Comparison of ENCODE assay signal across 12 cellular contexts in the genomic region with DNA sequence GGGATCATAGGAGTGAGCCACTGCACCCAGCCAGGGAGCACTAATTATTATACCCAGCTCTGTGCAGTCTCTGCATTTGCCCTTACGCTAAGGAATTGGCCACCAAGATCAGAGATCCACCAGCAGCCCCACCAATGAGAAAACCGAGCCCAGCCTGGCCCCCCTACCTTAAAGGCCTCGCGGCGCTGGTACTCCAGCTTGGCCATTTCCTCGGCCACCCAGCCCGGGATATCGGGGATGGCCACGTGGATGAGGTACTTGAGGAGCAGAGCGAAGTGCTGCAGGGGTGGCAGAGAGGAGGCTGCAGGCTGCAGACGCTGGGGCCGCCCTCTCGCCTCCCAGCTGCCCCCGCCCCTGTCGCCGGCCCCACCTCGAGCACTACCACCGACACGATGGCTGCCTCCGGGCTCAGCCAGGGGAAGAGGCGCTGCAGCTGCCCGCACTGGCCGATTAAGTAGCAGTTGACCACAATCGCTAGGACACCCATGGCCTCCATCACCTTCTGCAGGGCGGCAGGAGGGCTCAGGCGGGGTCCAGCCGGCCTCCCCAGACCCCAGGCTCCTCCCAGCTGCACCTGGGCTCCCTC. TPM values are rescaled to one million over a fixed set of nuclear protein-coding genes. Genes with fewer than 3 reads are reported as not detected.
DNase-seq lines count a peak whose midpoint lies in the region; ATAC-seq and TF ChIP-seq lines count a peak whose summit lies in the region.
"Had no signal": no experiment of that assay in that cellular context is flagged by ENCODE, and none has a peak within 500 bp of the region (broad histone marks: within the 10 kb centered on the region; RNA-seq: fewer than 3 reads in every experiment).

No MANE protein-coding gene starts in this region.

- H3K27ac Mint-ChIP-seq in activated CD8-positive, alpha-beta T cell treated with anti-CD3 and anti-CD28 coated beads, Interleukin-2, amount 10 ng/mL, durations not matched to agents 7 days and 5 days: no peak overlapping the region
- no peak overlapping the region for H3K27ac Mint-ChIP-seq in activated CD8-positive, alpha-beta T cell treated with anti-CD3 and anti-CD28 coated beads for 36 hours

- H3K36me3 Mint-ChIP-seq in activated CD8-positive, alpha-beta T cell treated with anti-CD3 and anti-CD28 coated beads, Interleukin-2, amount 10 ng/mL, durations not matched to agents 7 days and 5 days (ENCODE audit: low read depth): peaks cover 10% of the 10 kb centered on the region
- H3K36me3 Mint-ChIP-seq in activated CD8-positive, alpha-beta T cell treated with anti-CD3 and anti-CD28 coated beads for 36 hours (ENCODE audit: low read depth): peaks cover 5% of the 10 kb centered on the region

- peaks cover 0 to 8% of the 10 kb centered on the region in 2 donors for H3K27me3 ChIP-seq in Peyer's patch
- H3K27me3 ChIP-seq in iPS DF 6.9 (ENCODE audit: control insufficient read depth, insufficient read depth, low read length): no peaks in the 10 kb centered on the region
- H3K27me3 ChIP-seq: brain microvascular endothelial cell had no signal

- WGBS in iPS DF 6.9 (ENCODE audit: insufficient coverage, insufficient read length): no CpG with 5 or more reads among the region's 27 CpGs

- no peak overlapping the region for H3K4me3 Mint-ChIP-seq in activated CD8-positive, alpha-beta T cell treated with anti-CD3 and anti-CD28 coated beads, Interleukin-2, amount 10 ng/mL, durations not matched to agents 7 days and 5 days
- H3K4me3 Mint-ChIP-seq in activated CD8-positive, alpha-beta T cell treated with anti-CD3 and anti-CD28 coated beads for 36 hours: no peak overlapping the region

- peaks cover 0 to 5% (median 0%) of the 10 kb centered on the region in 3 donors for H3K36me3 ChIP-seq in Peyer's patch
- H3K36me3 ChIP-seq in iPS DF 6.9 (ENCODE audit: control insufficient read depth, insufficient read depth, low read length): peaks cover 4% of the 10 kb centered on the region

- POLR2A ChIA-PET in activated CD8-positive, alpha-beta T cell treated with anti-CD3 and anti-CD28 coated beads, Interleukin-2, amount 10 ng/mL, durations not matched to agents 7 days and 5 days (lab: Charles Lee): no interaction called here
- POLR2A ChIA-PET in activated CD8-positive, alpha-beta T cell treated with anti-CD3 and anti-CD28 coated beads for 36 hours (lab: Charles Lee): interaction anchor here (0.6 to 1.9 kb wide), 5 partner anchors 10 to 107 kb away, joined by 3 to 4 read pairs (median 4); no protein-coding TSS in a partner anchor

- no peak for TF ChIP-seq CTCF in activated CD8-positive, alpha-beta T cell treated with anti-CD3 and anti-CD28 coated beads for 36 hours (IDR thresholded peaks at IDR 0.05)
- no peak for TF ChIP-seq CTCF in Peyer's patch (IDR thresholded peaks at IDR 0.05)

- intact Hi-C loops in activated CD8-positive, alpha-beta T cell treated with anti-CD3 and anti-CD28 coated beads for 36 hours (cut with micrococcal nuclease): no loop called here
- intact Hi-C loops in sciatic nerve (cut with DNase I): no loop called here

- H3K27me3 Mint-ChIP-seq in activated CD8-positive, alpha-beta T cell treated with anti-CD3 and anti-CD28 coated beads, Interleukin-2, amount 10 ng/mL, durations not matched to agents 7 days and 5 days (ENCODE audit: low read depth): peaks cover 4% of the 10 kb centered on the region
- no peaks in the 10 kb centered on the region for H3K27me3 Mint-ChIP-seq in activated CD8-positive, alpha-beta T cell treated with anti-CD3 and anti-CD28 coated beads for 36 hours

- H3K9me3 ChIP-seq in Peyer's patch: no peaks in the 10 kb centered on the region
- no peaks in the 10 kb centered on the region for H3K9me3 ChIP-seq in iPS DF 6.9 (ENCODE audit: control insufficient read depth, insufficient read depth, low read length)
- H3K9me3 ChIP-seq: A549 had no signal

- CTCF ChIA-PET in activated CD8-positive, alpha-beta T cell treated with anti-CD3 and anti-CD28 coated beads, Interleukin-2, amount 10 ng/mL, durations not matched to agents 7 days and 5 days (lab: Charles Lee): interaction anchor here (0.9 to 1.7 kb wide), 3 partner anchors 21 to 62 kb away, joined by 3 to 4 read pairs (median 3); no protein-coding TSS in a partner anchor
- CTCF ChIA-PET in activated CD8-positive, alpha-beta T cell treated with anti-CD3 and anti-CD28 coated beads for 36 hours (lab: Charles Lee): interaction anchor here (0.9 to 1.6 kb wide), 2 partner anchors 18 to 19 kb away, joined by 4 to 6 read pairs; partner anchors contain the start of gene DDA1

- no peaks in the 10 kb centered on the region for H3K9me3 Mint-ChIP-seq in activated CD8-positive, alpha-beta T cell treated with anti-CD3 and anti-CD28 coated beads, Interleukin-2, amount 10 ng/mL, durations not matched to agents 7 days and 5 days (ENCODE audit: insufficient read depth)
- H3K9me3 Mint-ChIP-seq in activated CD8-positive, alpha-beta T cell treated with anti-CD3 and anti-CD28 coated beads for 36 hours: no peaks in the 10 kb centered on the region

- DNase-seq in activated CD8-positive, alpha-beta T cell treated with anti-CD3 and anti-CD28 coated beads, Interleukin-2, amount 10 ng/mL, durations not matched to agents 7 days and 5 days: peak; percentile 18
- DNase-seq in activated CD8-positive, alpha-beta T cell treated with anti-CD3 and anti-CD28 coated beads for 36 hours: no peak
- no peak for DNase-seq in Peyer's patch
- no peak for DNase-seq in iPS DF 6.9 (ENCODE audit: low read depth, low spot score)
- peak; percentile 57 for DNase-seq in sciatic nerve (ENCODE audit: low spot score)
- no peak for DNase-seq in GF-D8 (lab: John Stamatoyannopoulos, UW)
- no peak for DNase-seq in AG20443 (ENCODE audit: low spot score)
- DNase-seq: brain microvascular endothelial cell, NCI-H345, occipital lobe had no signal

- ATAC-seq in activated CD8-positive, alpha-beta T cell treated with anti-CD3 and anti-CD28 coated beads, Interleukin-2, amount 10 ng/mL, durations not matched to agents 7 days and 5 days: no peak
- ATAC-seq in activated CD8-positive, alpha-beta T cell treated with anti-CD3 and anti-CD28 coated beads for 36 hours: no peak
- ATAC-seq in sciatic nerve (no peak), HG03108 (IDR thresholded peaks at IDR 0.05; ENCODE audit: unreplicated experiment) (no peak)

- H3K4me1 Mint-ChIP-seq in activated CD8-positive, alpha-beta T cell treated with anti-CD3 and anti-CD28 coated beads, Interleukin-2, amount 10 ng/mL, durations not matched to agents 7 days and 5 days (ENCODE audit: low read depth): peaks cover 12% of the 10 kb centered on the region
- peaks cover 10% of the 10 kb centered on the region for H3K4me1 Mint-ChIP-seq in activated CD8-positive, alpha-beta T cell treated with anti-CD3 and anti-CD28 coated beads for 36 hours (ENCODE audit: low read depth)

- H3K27ac ChIP-seq in Peyer's patch (peak overlapping the region in 3 of 4 donors; percentile 73 to 90 (median 83)), iPS DF 6.9 (ENCODE audit: low read length) (no peak overlapping the region)
- H3K27ac ChIP-seq: A549, brain microvascular endothelial cell had no signal

- H3K4me1 ChIP-seq in Peyer's patch: peaks cover 3 to 29% (median 19%) of the 10 kb centered on the region in 4 donors
- peaks cover 13% of the 10 kb centered on the region for H3K4me1 ChIP-seq in iPS DF 6.9 (ENCODE audit: control insufficient read depth, insufficient read depth, low read length)
- H3K4me1 ChIP-seq: A549 had no signal

- no peak for TF ChIP-seq POLR2A in Peyer's patch (IDR thresholded peaks at IDR 0.05)

- peak overlapping the region in 1 of 4 donors; percentile 73 for H3K4me3 ChIP-seq in Peyer's patch
- peak overlapping the region; percentile 53; the same call in 1 of the 2 replicates for H3K4me3 ChIP-seq in iPS DF 6.9 (ENCODE audit: low read length)
- H3K4me3 ChIP-seq: A549 had no signal

RNA-seq across cellular contexts. Expression of gene ANO8, which starts 7.5 kb away (rescaled TPM):
- 10 to 100 TPM; 13.6 to 16.4 TPM for total RNA-seq in activated CD8-positive, alpha-beta T cell treated with anti-CD3 and anti-CD28 coated beads, Interleukin-2, amount 10 ng/mL, durations not matched to agents 7 days and 5 days
- total RNA-seq in activated CD8-positive, alpha-beta T cell treated with anti-CD3 and anti-CD28 coated beads for 36 hours: 1 to 10 TPM; 5.4 TPM
- total RNA-seq in Peyer's patch: 10 to 100 TPM; 10.3 to 18.9 (median 16.0) TPM
- 14.8 TPM for total RNA-seq in sciatic nerve

RNA-seq across cellular contexts. Expression of gene GTPBP3, which starts 10.2 kb away (rescaled TPM):
- total RNA-seq in activated CD8-positive, alpha-beta T cell treated with anti-CD3 and anti-CD28 coated beads, Interleukin-2, amount 10 ng/mL, durations not matched to agents 7 days and 5 days: 10 to 100 TPM; 38.6 to 39.4 TPM
- 10 to 100 TPM; 43.8 to 45.4 TPM for total RNA-seq in activated CD8-positive, alpha-beta T cell treated with anti-CD3 and anti-CD28 coated beads for 36 hours
- 10 to 100 TPM; 40.5 to 74.4 (median 57.7) TPM for total RNA-seq in Peyer's patch
- 22.0 TPM for total RNA-seq in sciatic nerve

RNA-seq across cellular contexts. Expression of gene DDA1, which starts 17.8 kb away (rescaled TPM):
- 10 to 100 TPM; 44.6 to 49.8 TPM for total RNA-seq in activated CD8-positive, alpha-beta T cell treated with anti-CD3 and anti-CD28 coated beads, Interleukin-2, amount 10 ng/mL, durations not matched to agents 7 days and 5 days
- 10 to 100 TPM; 25.4 to 33.2 TPM for total RNA-seq in activated CD8-positive, alpha-beta T cell treated with anti-CD3 and anti-CD28 coated beads for 36 hours
- 10 to 100 TPM; 15.2 to 37.2 (median 23.9) TPM for total RNA-seq in Peyer's patch
- 29.4 TPM for total RNA-seq in sciatic nerve

RNA-seq across cellular contexts. Expression of gene MRPL34, which starts 21.5 kb away (rescaled TPM):
- 100 to 1,000 TPM; 112 to 126 TPM for total RNA-seq in activated CD8-positive, alpha-beta T cell treated with anti-CD3 and anti-CD28 coated beads, Interleukin-2, amount 10 ng/mL, durations not matched to agents 7 days and 5 days
- 100 to 1,000 TPM; 101 to 107 TPM for total RNA-seq in activated CD8-positive, alpha-beta T cell treated with anti-CD3 and anti-CD28 coated beads for 36 hours
- 100 to 1,000 TPM in 3 of 4 donors, 10 to 100 TPM in 1; 76.7 to 202 (median 196) TPM for total RNA-seq in Peyer's patch
- 55.0 TPM for total RNA-seq in sciatic nerve

RNA-seq across cellular contexts. Expression of gene ABHD8, which starts 23.9 kb away (rescaled TPM):
- total RNA-seq in activated CD8-positive, alpha-beta T cell treated with anti-CD3 and anti-CD28 coated beads, Interleukin-2, amount 10 ng/mL, durations not matched to agents 7 days and 5 days: 1 to 10 TPM; 8.9 to 9.7 TPM
- total RNA-seq in activated CD8-positive, alpha-beta T cell treated with anti-CD3 and anti-CD28 coated beads for 36 hours: 1 to 10 TPM; 5.0 to 6.0 TPM
- 10 to 100 TPM in 1 of 4 donors, 1 to 10 TPM in 3; 2.1 to 14.1 (median 5.6) TPM for total RNA-seq in Peyer's patch
- total RNA-seq in sciatic nerve: 14.9 TPM

Comparison
In these comparisons a context has a peak if more than half of its experiments do, and no peak if none do; other contexts are left out.
1. DNase-seq: peak in activated CD8-positive, alpha-beta T cell treated with anti-CD3 and anti-CD28 coated beads, Interleukin-2, amount 10 ng/mL, durations not matched to agents 7 days and 5 days (single experiment) and sciatic nerve (single experiment); none in activated CD8-positive, alpha-beta T cell treated with anti-CD3 and anti-CD28 coated beads for 36 hours (single experiment), Peyer's patch (0 of 3), iPS DF 6.9 (single experiment), GF-D8 (single experiment) and AG20443 (single experiment).